ENCODE assay signal across 17 cellular contexts in the genomic region with DNA sequence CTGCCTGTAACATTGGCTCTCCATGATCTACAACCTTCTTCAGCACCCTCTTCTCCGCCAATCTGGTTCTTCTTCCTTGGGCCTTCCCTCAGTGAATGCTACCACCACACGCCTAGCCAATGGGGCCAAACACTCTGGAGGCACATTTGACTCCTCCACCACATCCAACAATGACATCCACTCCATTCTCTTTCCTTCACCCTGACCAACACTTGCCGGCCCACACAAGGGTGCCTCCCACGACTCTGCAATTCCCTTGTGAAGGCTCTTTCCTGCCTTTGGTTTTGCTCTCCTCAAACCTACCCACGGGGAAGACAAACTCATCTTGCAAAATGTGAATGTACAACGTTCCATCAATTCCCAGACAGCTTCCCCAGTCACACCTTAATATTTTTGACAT.
DNase-seq lines count a peak whose midpoint lies in the region; ATAC-seq and TF ChIP-seq lines count a peak whose summit lies in the region.
"Had no signal": no experiment of that assay in that cellular context is flagged by ENCODE, and none has a peak within 500 bp of the region (broad histone marks: within the 10 kb centered on the region; RNA-seq: fewer than 3 reads in every experiment).

No MANE protein-coding gene starts in this region.

- H2AFZ ChIP-seq in H9 (ENCODE audit: low read length) (no peak overlapping the region), hepatocyte (no peak overlapping the region)

- H4K91ac ChIP-seq in H9 (ENCODE audit: insufficient read length, low read depth, low read length), result peak overlapping the region; percentile 59

- TF ChIP-seq CTCF in H9 (conservative IDR thresholded peaks at IDR 0.05) (no peak), NB4 (IDR thresholded peaks at IDR 0.05; ENCODE audit: low read depth, low read length) (no peak), hepatocyte (IDR thresholded peaks at IDR 0.05; ENCODE audit: poor library complexity) (no peak), sigmoid colon (IDR thresholded peaks at IDR 0.05) (no peak), heart left ventricle (IDR thresholded peaks at IDR 0.05) (no peak)

- no peak overlapping the region for H2BK15ac ChIP-seq in H9 (ENCODE audit: low read depth, low read length)

- H3K4me1 Mint-ChIP-seq in H9, result no peaks in the 10 kb centered on the region

- no peaks in the 10 kb centered on the region for H3K79me1 ChIP-seq in H9 (ENCODE audit: insufficient read depth, low read depth, low read length, poor library complexity, severe bottlenecking)

- H3K27me3 Mint-ChIP-seq in H9 (ENCODE audit: low read depth), result no peaks in the 10 kb centered on the region

- H4K20me1 ChIP-seq in H9 (ENCODE audit: control insufficient read depth, insufficient read depth, insufficient read length) (no peaks in the 10 kb centered on the region), hepatocyte (ENCODE audit: insufficient read depth, poor library complexity, severe bottlenecking) (no peaks in the 10 kb centered on the region)

- no peak overlapping the region for H3K27ac Mint-ChIP-seq in H9
- H3K27ac Mint-ChIP-seq: CD14-positive monocyte; CD8-positive, alpha-beta T cell had no signal

- no peak overlapping the region for H3K18ac ChIP-seq in H9 (ENCODE audit: insufficient read length, low read depth, low read length)

- H3K36me3 ChIP-seq in hepatocyte (replicated peaks; ENCODE audit: insufficient read depth, low read depth) (no peaks in the 10 kb centered on the region), sigmoid colon (no peaks in the 10 kb centered on the region), heart left ventricle (no peaks in the 10 kb centered on the region)

- H2BK120ac ChIP-seq in H9 (ENCODE audit: low read depth, low read length, poor library complexity, severe bottlenecking), result no peak overlapping the region

- H3K23me2 ChIP-seq in H9 (ENCODE audit: insufficient read length, low read depth, low read length, poor library complexity, severe bottlenecking), result no peaks in the 10 kb centered on the region

- no peak overlapping the region for H3K23ac ChIP-seq in H9 (ENCODE audit: insufficient read length, low read depth, low read length)

- no peaks in the 10 kb centered on the region for H3K79me2 ChIP-seq in H9 (ENCODE audit: insufficient read depth, low read length)
- H3K79me2 ChIP-seq in hepatocyte, result peaks cover 40% of the 10 kb centered on the region

- no peak overlapping the region for H2BK20ac ChIP-seq in H9 (ENCODE audit: low read depth, low read length, poor library complexity, severe bottlenecking)

- H3K27ac ChIP-seq in H9 (ENCODE audit: insufficient read length, low read depth, low read length) (no peak overlapping the region), hepatocyte (peak overlapping the region; percentile 62), sigmoid colon (peak overlapping the region in 3 of 4 donors; percentile 62 to 75 (median 68)), heart left ventricle (no peak overlapping the region)
- H3K27ac ChIP-seq: 22Rv1 had no signal

- ATAC-seq in heart left ventricle, result no peak
- ATAC-seq: CD8-positive, alpha-beta T cell had no signal

- H3K4me1 ChIP-seq in H9 (ENCODE audit: insufficient read depth, low read length) (no peaks in the 10 kb centered on the region), hepatocyte (ENCODE audit: insufficient read depth) (peaks cover 33% of the 10 kb centered on the region), sigmoid colon (peaks cover 0 to 66% (median 38%) of the 10 kb centered on the region in 4 donors), heart left ventricle (peaks cover 0 to 12% (median 0%) of the 10 kb centered on the region in 12 donors)

- intact Hi-C loops in sigmoid colon (cut with DNase I) (no loop called here), heart left ventricle (cut with DNase I) (no loop called here)

- H2AK5ac ChIP-seq in H9 (ENCODE audit: insufficient read length, low read length), result no peak overlapping the region

- no peak overlapping the region for H4K8ac ChIP-seq in H9 (replicated peaks; ENCODE audit: insufficient read length, low read depth, low read length)

- no CpG with 5 or more reads among the region's 6 CpGs for WGBS in H9 (ENCODE audit: extremely low coverage, insufficient read length, low lambda C conversion rate)
- WGBS in hepatocyte (ENCODE audit: low lambda C conversion rate, missing lambda C conversion rate), result 89% methylated on average over 6 of the region's 6 CpGs
- WGBS in sigmoid colon, 2 donors, result 82 to 96% methylated on average over 6 of the region's 6 CpGs
- WGBS in heart left ventricle, 4 donors, result 88 to 92% (median 89%) methylated on average over 6 of the region's 6 CpGs

- H4K5ac ChIP-seq in H9 (ENCODE audit: insufficient read length, low read depth, low read length), result no peak overlapping the region

- no peak overlapping the region for H2BK12ac ChIP-seq in H9 (ENCODE audit: insufficient read length, low read depth, low read length)

- no peak overlapping the region for H3K4me3 Mint-ChIP-seq in H9
- H3K4me3 Mint-ChIP-seq: CD14-positive monocyte; CD8-positive, alpha-beta T cell had no signal

- H3K14ac ChIP-seq in H9 (ENCODE audit: insufficient read depth, low read length), result peak overlapping the region; percentile 51; the same call in 1 of the 2 replicates

- H3K9me3 Mint-ChIP-seq in H9, result no peaks in the 10 kb centered on the region
- H3K9me3 Mint-ChIP-seq: CD14-positive monocyte; CD8-positive, alpha-beta T cell had no signal

- TF ChIP-seq POLR2A in NB4 (IDR thresholded peaks at IDR 0.05; ENCODE audit: extremely low read depth, insufficient read length) (no peak), sigmoid colon (IDR thresholded peaks at IDR 0.05) (no peak), heart left ventricle (IDR thresholded peaks at IDR 0.05) (no peak)

- H3K36me3 Mint-ChIP-seq in H9 (ENCODE audit: insufficient read depth in 1 of 3, low read depth in 3 of 3), result no peaks in the 10 kb centered on the region

- H3K56ac ChIP-seq in H9 (ENCODE audit: insufficient read length, low read depth, low read length), result no peak overlapping the region

- H3K27me3 ChIP-seq in H9 (ENCODE audit: insufficient read depth, low read length), result no peaks in the 10 kb centered on the region; the same call in 1 of the 2 replicates
- H3K27me3 ChIP-seq in hepatocyte, result no peaks in the 10 kb centered on the region
- H3K27me3 ChIP-seq in sigmoid colon, result no peaks in the 10 kb centered on the region
- no peaks in the 10 kb centered on the region for H3K27me3 ChIP-seq in heart left ventricle

- no peak for DNase-seq in H9
- DNase-seq in NB4 (ENCODE audit: low read depth), result peak; percentile 23
- DNase-seq in hepatocyte (ENCODE audit: low spot score), result no peak
- DNase-seq in sigmoid colon, result no peak
- DNase-seq in heart left ventricle, result no peak
- DNase-seq in effector CD4-positive, alpha-beta T cell, result no peak
- DNase-seq in NCI-H2227 (lab: John Stamatoyannopoulos, UW; ENCODE audit: unreplicated experiment), result no peak
- no peak for DNase-seq in DMS79 treated with DMSO at 0.1 percent for 48 hours (lab: John Stamatoyannopoulos, UW)
- DNase-seq: CD8-positive, alpha-beta T cell; COR-L47; DMS153; DND-41; GDM1; GOT3; HCEC 1CT had no signal

- no peak for TF ChIP-seq EP300 in sigmoid colon (IDR thresholded peaks at IDR 0.05)

- no peaks in the 10 kb centered on the region for H3K9me2 ChIP-seq in hepatocyte (replicated peaks; ENCODE audit: insufficient read depth)

- H3K4me2 ChIP-seq in H9 (ENCODE audit: insufficient read depth, insufficient read length, low read length), result no peak overlapping the region
- no peak overlapping the region for H3K4me2 ChIP-seq in hepatocyte

- H3K4me3 ChIP-seq in NB4 (ENCODE audit: low read depth, low read length) (no peak overlapping the region), hepatocyte (no peak overlapping the region), sigmoid colon (no peak overlapping the region), heart left ventricle (no peak overlapping the region)

- H3K9me3 ChIP-seq in H9 (ENCODE audit: control insufficient read depth, low read depth, low read length) (no peaks in the 10 kb centered on the region), hepatocyte (ENCODE audit: low read depth) (no peaks in the 10 kb centered on the region), sigmoid colon (no peaks in the 10 kb centered on the region), heart left ventricle (no peaks in the 10 kb centered on the region)

- H3T11ph ChIP-seq in H9 (ENCODE audit: low read length), result no peak overlapping the region

- no peak overlapping the region for H2BK5ac ChIP-seq in H9 (ENCODE audit: insufficient read length, low read length)

- no peak overlapping the region for H3K9ac ChIP-seq in H9 (ENCODE audit: extremely low read depth, insufficient read length, low read length)

- no peak overlapping the region for H3K4ac ChIP-seq in H9 (ENCODE audit: low read depth, low read length)

Comparison
In these comparisons a context has a peak if more than half of its experiments do, and no peak if none do; other contexts are left out.
1. H3K27ac ChIP-seq: peak in hepatocyte (single experiment) and sigmoid colon (3 of 4); none in H9 (single experiment) and heart left ventricle (0 of 12).